8 cellular contexts compared by ENCODE assay signal in the genomic region with DNA sequence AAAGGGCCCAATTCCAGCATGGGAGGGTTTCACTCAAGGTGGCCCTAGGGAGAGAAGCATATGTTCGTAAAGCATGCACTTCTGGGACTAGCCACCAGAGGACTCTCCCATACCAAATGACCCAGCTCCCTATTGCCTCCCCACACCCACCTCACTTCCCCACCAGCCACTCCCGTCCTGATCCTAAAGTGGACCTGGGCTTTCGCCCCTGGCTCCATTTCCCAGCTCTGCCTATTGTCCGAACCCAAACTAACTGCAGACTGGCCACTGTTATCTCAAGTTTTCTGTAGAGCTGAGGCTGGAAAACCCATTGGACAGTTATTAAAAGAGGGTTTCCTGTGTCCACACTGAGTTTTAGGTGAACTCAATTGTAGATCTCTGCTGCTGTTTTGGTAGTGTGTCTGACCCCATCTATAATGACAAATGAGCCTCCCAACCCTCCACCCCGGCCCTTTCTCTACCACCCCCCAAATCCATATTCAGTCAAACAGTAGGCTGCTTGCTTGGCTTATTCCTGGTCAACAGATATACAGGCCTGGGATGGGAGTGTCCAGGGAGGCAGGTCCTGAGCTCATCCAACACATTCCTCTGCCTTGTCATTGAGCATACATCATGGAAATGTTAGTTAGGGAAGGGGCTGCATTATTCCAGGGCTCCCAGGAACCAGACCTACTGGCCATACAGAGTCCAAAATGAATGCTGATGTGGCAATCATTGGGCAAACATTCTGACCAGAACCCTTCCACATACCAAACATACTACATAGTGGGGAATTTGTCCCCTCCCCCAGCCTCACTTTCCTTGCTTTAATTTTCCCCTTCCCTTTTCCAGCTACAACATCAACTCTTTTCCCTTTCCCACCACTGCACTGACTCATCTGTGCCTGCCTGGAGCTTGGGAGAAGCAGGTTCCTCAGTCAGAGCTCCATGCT. TPM values are rescaled to one million over a fixed set of nuclear protein-coding genes. Genes with fewer than 3 reads are reported as not detected.
DNase-seq lines count a peak whose midpoint lies in the region; ATAC-seq, FAIRE-seq and TF ChIP-seq lines count a peak whose summit lies in the region.

No MANE protein-coding gene starts in this region.

- peaks cover 28% of the 10 kb centered on the region for H3K27me3 Mint-ChIP-seq in activated CD8-positive, alpha-beta memory T cell treated with anti-CD3 and anti-CD28 coated beads, Interleukin-2, amount 10 ng/mL, durations not matched to agents 7 days and 5 days

- ATAC-seq in GM18870 (IDR thresholded peaks at IDR 0.05; ENCODE audit: unreplicated experiment) (peak; percentile 71), HG03060 (IDR thresholded peaks at IDR 0.05; ENCODE audit: low read depth, unreplicated experiment) (peak; percentile 61)
- peak; percentile 71 for ATAC-seq in activated CD8-positive, alpha-beta memory T cell treated with anti-CD3 and anti-CD28 coated beads, Interleukin-2, amount 10 ng/mL, durations not matched to agents 7 days and 5 days

- no peaks in the 10 kb centered on the region for H3K4me1 Mint-ChIP-seq in activated CD8-positive, alpha-beta memory T cell treated with anti-CD3 and anti-CD28 coated beads, Interleukin-2, amount 10 ng/mL, durations not matched to agents 7 days and 5 days

- no peak for FAIRE-seq in frontal cortex (lab: Jason Lieb, UNC)

- H3K9me3 Mint-ChIP-seq in activated CD8-positive, alpha-beta memory T cell treated with anti-CD3 and anti-CD28 coated beads, Interleukin-2, amount 10 ng/mL, durations not matched to agents 7 days and 5 days (ENCODE audit: low read depth): no peaks in the 10 kb centered on the region

- CTCF ChIA-PET in activated CD8-positive, alpha-beta memory T cell treated with anti-CD3 and anti-CD28 coated beads, Interleukin-2, amount 10 ng/mL, durations not matched to agents 7 days and 5 days (lab: Charles Lee): interaction anchor here (0.5 to 4.2 kb wide), 12 partner anchors 10 to 745 kb away, joined by 3 to 33 read pairs (median 4); no protein-coding TSS in a partner anchor

- no peak overlapping the region for H3K4me3 Mint-ChIP-seq in activated CD8-positive, alpha-beta memory T cell treated with anti-CD3 and anti-CD28 coated beads, Interleukin-2, amount 10 ng/mL, durations not matched to agents 7 days and 5 days

- H3K9me3 ChIP-seq in ovary: no peaks in the 10 kb centered on the region

- no peak overlapping the region for H3K4me3 ChIP-seq in ovary

- DNase-seq in CD1c-positive myeloid dendritic cell (ENCODE audit: extremely low spot score) (peak; percentile 64), NCI-H2227 treated with DMSO at 0.1 percent for 48 hours (lab: John Stamatoyannopoulos, UW) (peak; percentile 52), frontal cortex (ENCODE audit: low spot score in 2 of 2) (peak; percentile 31 to 77), ovary (peak; percentile 51 to 70 (median 57)), occipital lobe (lab: John Stamatoyannopoulos, UW) (no peak)
- DNase-seq in activated CD8-positive, alpha-beta memory T cell treated with anti-CD3 and anti-CD28 coated beads, Interleukin-2, amount 10 ng/mL, durations not matched to agents 7 days and 5 days: peak; percentile 47

- H3K36me3 Mint-ChIP-seq in activated CD8-positive, alpha-beta memory T cell treated with anti-CD3 and anti-CD28 coated beads, Interleukin-2, amount 10 ng/mL, durations not matched to agents 7 days and 5 days: no peaks in the 10 kb centered on the region

- TF ChIP-seq POLR2A in ovary (IDR thresholded peaks at IDR 0.05): no peak

- no peak overlapping the region for H3K27ac Mint-ChIP-seq in activated CD8-positive, alpha-beta memory T cell treated with anti-CD3 and anti-CD28 coated beads, Interleukin-2, amount 10 ng/mL, durations not matched to agents 7 days and 5 days

- H3K4me1 ChIP-seq in ovary (ENCODE audit: insufficient read depth): peaks cover 9% of the 10 kb centered on the region

- WGBS in ovary, 3 donors: 41 to 53% (median 51%) methylated on average over 5 of the region's 5 CpGs

- intact Hi-C loops in ovary (cut with DNase I): loop anchor here in 3 of 4 donors (2.0 to 5.0 kb wide), 6 partner anchors 15 to 273 kb away; a partner anchor contains a TSS

- no peak for TF ChIP-seq EP300 in ovary (IDR thresholded peaks at IDR 0.05)

- TF ChIP-seq CTCF in ovary (IDR thresholded peaks at IDR 0.05): peak; percentile 18 to 78 (median 74)

- H3K27ac ChIP-seq in ovary: no peak overlapping the region

- H3K36me3 ChIP-seq in ovary: no peaks in the 10 kb centered on the region

- no peaks in the 10 kb centered on the region for H3K27me3 ChIP-seq in ovary

RNA-seq across cellular contexts. Expression of a gene that starts 59.2 kb away (rescaled TPM):
- total RNA-seq in activated CD8-positive, alpha-beta memory T cell treated with anti-CD3 and anti-CD28 coated beads, Interleukin-2, amount 10 ng/mL, durations not matched to agents 7 days and 5 days: not detected
- total RNA-seq in frontal cortex: 0.82 TPM
- 1 to 10 TPM in 1 of 7 donors, under 1 TPM in 6; 0.12 to 3.1 (median 0.32) TPM for total RNA-seq in ovary
- polyA plus RNA-seq in ovary: 1 to 10 TPM in 1 of 2 donors, under 1 TPM in 1; 0.42 to 1.2 TPM
- total RNA-seq in occipital lobe: 0.94 TPM
